Comparison of ENCODE assay signal across 19 cellular contexts in the genomic region with DNA sequence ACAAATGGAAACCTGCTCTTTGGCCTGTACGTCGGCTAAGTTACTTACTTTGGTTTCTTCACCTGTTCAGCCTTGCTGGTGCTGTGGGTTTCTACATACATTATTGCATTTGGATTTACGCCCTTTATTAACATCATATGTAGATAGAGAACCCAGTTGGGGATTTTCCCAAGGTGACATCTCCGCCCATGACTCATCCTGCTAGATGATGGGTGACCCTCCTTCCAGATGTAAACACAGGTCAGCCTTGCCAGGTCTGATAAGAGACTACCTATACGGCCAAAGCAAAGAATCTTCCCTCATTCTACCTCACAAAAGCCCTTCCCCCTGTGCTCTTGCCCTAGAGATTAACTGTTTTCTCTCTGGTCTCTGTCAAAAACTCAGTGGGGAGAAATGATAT.
DNase-seq lines count a peak whose midpoint lies in the region; ATAC-seq, FAIRE-seq and TF ChIP-seq lines count a peak whose summit lies in the region.
"Had no signal": no experiment of that assay in that cellular context is flagged by ENCODE, and none has a peak within 500 bp of the region (broad histone marks: within the 10 kb centered on the region; RNA-seq: fewer than 3 reads in every experiment).

No MANE protein-coding gene starts in this region.

- peaks cover 9% of the 10 kb centered on the region for H3K4me1 ChIP-seq in keratinocyte (ENCODE audit: control insufficient read depth, extremely low read depth, insufficient read depth, low read length)
- peaks cover 8% of the 10 kb centered on the region for H3K4me1 ChIP-seq in CD8-positive, alpha-beta memory T cell (ENCODE audit: insufficient read depth, low read length)
- H3K4me1 ChIP-seq: right atrium auricular region had no signal

- H3K4me2 ChIP-seq in keratinocyte (ENCODE audit: control insufficient read depth, extremely low read depth, insufficient read depth, low read depth, low read length), result no peak overlapping the region

- peak overlapping the region; percentile 49 for H3K27ac ChIP-seq in keratinocyte (ENCODE audit: control insufficient read depth, insufficient read depth, low read length)
- H3K27ac ChIP-seq in CD8-positive, alpha-beta memory T cell (ENCODE audit: low read depth, low read length), result no peak overlapping the region
- H3K27ac ChIP-seq: cardiac muscle cell, right atrium auricular region had no signal

- ATAC-seq in GM18502 (IDR thresholded peaks at IDR 0.05; ENCODE audit: poor library complexity, unreplicated experiment) (peak; percentile 39), GM21576 (IDR thresholded peaks at IDR 0.05; ENCODE audit: unreplicated experiment) (peak; percentile 36), HG03354 (IDR thresholded peaks at IDR 0.05; ENCODE audit: poor library complexity, severe bottlenecking, unreplicated experiment) (peak; percentile 37)
- ATAC-seq: natural killer cell treated with Interleukin-12 subunit alpha and Interleukin-12 subunit beta and Interleukin-15 and Interleukin-18, amount 100 ng/mL, for 72 hours had no signal

- peak overlapping the region in 2 of 8 donors; percentile 54 to 66 for H3K27ac Mint-ChIP-seq in CD8-positive, alpha-beta memory T cell
- H3K27ac Mint-ChIP-seq: activated CD4-positive, alpha-beta memory T cell treated with anti-CD3 and anti-CD28 coated beads, Interleukin-2, amount 10 ng/mL, durations not matched to agents 7 days and 5 days; natural killer cell treated with Interleukin-12 subunit alpha and Interleukin-12 subunit beta and Interleukin-15 and Interleukin-18, amount 100 ng/mL, for 72 hours had no signal

- no peak overlapping the region for H2AFZ ChIP-seq in keratinocyte (ENCODE audit: control insufficient read depth, low read length)

- no peak overlapping the region for H3K4me3 ChIP-seq in keratinocyte (ENCODE audit: control insufficient read depth in 2 of 3, extremely low read depth in 1 of 3, insufficient read depth in 2 of 3, low read depth in 1 of 3, low read length in 3 of 3)
- H3K4me3 ChIP-seq in CD8-positive, alpha-beta memory T cell (ENCODE audit: low read length), result no peak overlapping the region
- H3K4me3 ChIP-seq: cardiac muscle cell, right atrium auricular region had no signal

- FAIRE-seq in keratinocyte (lab: Jason Lieb, UNC), result no peak

- H3K79me2 ChIP-seq in keratinocyte (ENCODE audit: control insufficient read depth, insufficient read depth, low read length), result no peaks in the 10 kb centered on the region

- dilution Hi-C loops in keratinocyte (cut with MboI; ENCODE audit: extremely low pct_ligation_motif_present, low sequenced_read_pairs), result no loop called here

- DNase-seq in keratinocyte (ENCODE audit: low read depth, low spot score), result no peak
- DNase-seq in activated naive CD4-positive, alpha-beta T cell treated with Interleukin-2 at 50 U/mL for 16 hours, result no peak
- DNase-seq in HuH-7 (ENCODE audit: low spot score), result no peak
- DNase-seq in CD8-positive, alpha-beta memory T cell, result no peak
- DNase-seq in activated naive CD4-positive, alpha-beta T cell treated with anti-CD3 and anti-CD28 coated beads, Interleukin-2, amount 50 U/mL, for 16 hours, result no peak
- DNase-seq: activated CD4-positive, alpha-beta memory T cell treated with anti-CD3 and anti-CD28 coated beads, Interleukin-2, amount 10 ng/mL, durations not matched to agents 7 days and 5 days; DMS79; NCI-H187 treated with DMSO at 0.1 percent for 48 hours; NK-92 treated with Interleukin-12 subunit alpha and Interleukin-12 subunit beta, amount 100 ng/mL, for 24 hours; Right ventricle myocardium superior; stimulated activated CD4-positive, alpha-beta T cell treated with anti-CD3 and anti-CD28 coated beads, Interleukin-4, amount 100 ng/mL, for 24 hours; stimulated activated naive CD4-positive, alpha-beta T cell treated with Interleukin-2 at 50 U/mL for 16 hours; T1000 had no signal

- no peaks in the 10 kb centered on the region for H3K27me3 ChIP-seq in keratinocyte (ENCODE audit: control insufficient read depth, extremely low read depth, insufficient read depth, low read length)
- H3K27me3 ChIP-seq in CD8-positive, alpha-beta memory T cell (ENCODE audit: insufficient read depth, low read length, poor library complexity, severe bottlenecking), result no peaks in the 10 kb centered on the region
- H3K27me3 ChIP-seq: cardiac muscle cell, right atrium auricular region had no signal

- peaks cover 10 to 46% (median 14%) of the 10 kb centered on the region in 3 donors for H3K36me3 Mint-ChIP-seq in CD8-positive, alpha-beta memory T cell

- POLR2A ChIA-PET in CD8-positive, alpha-beta memory T cell (lab: Charles Lee), result no interaction called here

- CTCF ChIA-PET in CD8-positive, alpha-beta memory T cell (lab: Charles Lee), result no interaction called here

- H3K9me3 ChIP-seq in keratinocyte (ENCODE audit: control insufficient read depth, low read depth, low read length), result no peaks in the 10 kb centered on the region
- H3K9me3 ChIP-seq in CD8-positive, alpha-beta memory T cell (ENCODE audit: low read length), result no peaks in the 10 kb centered on the region
- H3K9me3 ChIP-seq: right atrium auricular region had no signal

- no peaks in the 10 kb centered on the region for H4K20me1 ChIP-seq in keratinocyte (ENCODE audit: control insufficient read depth, extremely low read depth, insufficient read depth, low read length)

- peaks cover 40 to 66% (median 56%) of the 10 kb centered on the region in 3 donors for H3K4me1 Mint-ChIP-seq in CD8-positive, alpha-beta memory T cell

- no peak for TF ChIP-seq CTCF in keratinocyte (optimal IDR thresholded peaks at IDR 0.05 in 1 of 3, IDR thresholded peaks at IDR 0.05 in 1 of 3, conservative IDR thresholded peaks at IDR 0.05 in 1 of 3; ENCODE audit: extremely low read depth in 1 of 3, insufficient read depth in 2 of 3, low read length in 3 of 3)

- no peaks in the 10 kb centered on the region for H3K9me1 ChIP-seq in keratinocyte (ENCODE audit: control insufficient read depth, extremely low read depth, insufficient read depth, low read length)

- no peaks in the 10 kb centered on the region for H3K27me3 Mint-ChIP-seq in CD8-positive, alpha-beta memory T cell
- H3K27me3 Mint-ChIP-seq: activated CD4-positive, alpha-beta memory T cell treated with anti-CD3 and anti-CD28 coated beads, Interleukin-2, amount 10 ng/mL, durations not matched to agents 7 days and 5 days; natural killer cell treated with Interleukin-12 subunit alpha and Interleukin-12 subunit beta and Interleukin-15 and Interleukin-18, amount 100 ng/mL, for 72 hours had no signal

- H3K9me3 Mint-ChIP-seq in CD8-positive, alpha-beta memory T cell, result no peaks in the 10 kb centered on the region
- H3K9me3 Mint-ChIP-seq: natural killer cell treated with Interleukin-12 subunit alpha and Interleukin-12 subunit beta and Interleukin-15 and Interleukin-18, amount 100 ng/mL, for 72 hours had no signal

- no peaks in the 10 kb centered on the region for H3K36me3 ChIP-seq in keratinocyte (ENCODE audit: control insufficient read depth in 2 of 2, extremely low read depth in 1 of 2, insufficient read depth in 2 of 2, low read length in 2 of 2)
- H3K36me3 ChIP-seq in CD8-positive, alpha-beta memory T cell (ENCODE audit: insufficient read depth, low read length), result peaks cover 6% of the 10 kb centered on the region
- H3K36me3 ChIP-seq: cardiac muscle cell, right atrium auricular region had no signal

- H3K9ac ChIP-seq in keratinocyte (ENCODE audit: control insufficient read depth, extremely low read depth, insufficient read depth, low read length), result no peak overlapping the region

- H3K4me3 Mint-ChIP-seq in CD8-positive, alpha-beta memory T cell, result no peak overlapping the region
- H3K4me3 Mint-ChIP-seq: activated CD4-positive, alpha-beta memory T cell treated with anti-CD3 and anti-CD28 coated beads, Interleukin-2, amount 10 ng/mL, durations not matched to agents 7 days and 5 days; natural killer cell treated with Interleukin-12 subunit alpha and Interleukin-12 subunit beta and Interleukin-15 and Interleukin-18, amount 100 ng/mL, for 72 hours had no signal
